Comparison of ENCODE assay signal across 14 cellular contexts in the genomic region with DNA sequence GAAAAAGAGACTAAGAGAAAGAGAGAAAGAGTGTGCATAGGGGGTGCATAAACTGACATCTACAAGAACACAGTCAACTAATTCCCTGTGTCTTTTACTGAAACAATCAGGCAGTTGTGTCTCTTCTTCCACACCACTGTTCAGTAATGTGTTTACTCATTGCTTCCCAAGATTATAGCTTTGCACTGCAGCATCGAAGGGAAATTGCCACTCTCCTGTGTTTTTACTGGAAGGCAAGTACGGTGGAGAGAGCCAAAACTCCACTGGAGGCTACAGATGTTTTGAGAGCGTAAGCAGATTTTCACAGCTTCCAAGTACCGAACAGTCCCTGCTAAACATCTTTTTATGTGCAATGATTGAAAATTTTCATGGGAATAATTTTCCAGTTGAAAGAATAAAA.
A peak's percentile ranks its signal among the peaks of the same experiment; 100 is the strongest.
DNase-seq lines count a peak whose midpoint lies in the region; ATAC-seq and TF ChIP-seq lines count a peak whose summit lies in the region.
"Had no signal": no experiment of that assay in that cellular context is flagged by ENCODE, and none has a peak within 500 bp of the region (broad histone marks: within the 10 kb centered on the region; RNA-seq: fewer than 3 reads in every experiment).

No MANE protein-coding gene starts in this region.

- in situ Hi-C loops in Panc1 (cut with HindIII; ENCODE audit: low pct_unique_long_range_greater_than_20kb, low sequenced_read_pairs), result no loop called here

- H3K9me3 ChIP-seq in AG04450 (ENCODE audit: control insufficient read depth, insufficient read depth, low read length), result no peaks in the 10 kb centered on the region
- H3K9me3 ChIP-seq in Panc1 (ENCODE audit: control insufficient read depth, insufficient read depth, low read depth, low read length), result peaks cover 23% of the 10 kb centered on the region
- H3K9me3 ChIP-seq: SJSA1 had no signal

- H3K27me3 ChIP-seq in AG04450 (ENCODE audit: control insufficient read depth, insufficient read depth, low read length) (no peaks in the 10 kb centered on the region), Panc1 (ENCODE audit: control insufficient read depth, insufficient read depth, low read length) (no peaks in the 10 kb centered on the region)
- H3K27me3 ChIP-seq: SJSA1 had no signal

- H3K4me3 ChIP-seq in AG04450 (ENCODE audit: low read depth, low read length), result no peak overlapping the region; the same call in 1 of the 2 replicates
- no peak overlapping the region for H3K4me3 ChIP-seq in Panc1 (ENCODE audit: low read depth in 2 of 2, low read length in 2 of 2)
- H3K4me3 ChIP-seq in fibroblast of mammary gland (ENCODE audit: control insufficient read depth, low read depth, low read length), result no peak overlapping the region
- H3K4me3 ChIP-seq: SJSA1 had no signal

- no peak for TF ChIP-seq CTCF in AG04450 (IDR thresholded peaks at IDR 0.05; ENCODE audit: low read depth, low read length)
- no peak for TF ChIP-seq CTCF in Panc1 (IDR thresholded peaks at IDR 0.05)
- TF ChIP-seq CTCF in fibroblast of mammary gland (conservative IDR thresholded peaks at IDR 0.05; ENCODE audit: control insufficient read depth, insufficient read depth, low read depth, low read length), result no peak
- no peak for TF ChIP-seq CTCF in nephron (IDR thresholded peaks at IDR 0.05; ENCODE audit: unreplicated experiment in 3 of 3)

- peaks cover 9% of the 10 kb centered on the region for H3K4me1 ChIP-seq in Panc1 (ENCODE audit: control insufficient read depth, insufficient read depth, low read length)

- peaks cover 2% of the 10 kb centered on the region for H3K9me3 Mint-ChIP-seq in nephron

- H3K36me3 ChIP-seq in Panc1 (ENCODE audit: control insufficient read depth, insufficient read depth, low read length), result no peaks in the 10 kb centered on the region
- H3K36me3 ChIP-seq: SJSA1 had no signal

- CTCF ChIA-PET in AG04450 (lab: Charles Lee), result interaction anchor here (0.6 to 1.4 kb wide), 2 partner anchors 14 to 554 kb away, joined by 3 read pairs; no protein-coding TSS in a partner anchor
- CTCF ChIA-PET in Panc1 (lab: Charles Lee), result interaction anchor here (0.5 to 0.7 kb wide), 2 partner anchors 27 to 680 kb away, joined by 3 to 8 read pairs; no protein-coding TSS in a partner anchor

- peak; percentile 70 for ATAC-seq in Panc1
- no peak for ATAC-seq in HG02973 (IDR thresholded peaks at IDR 0.05; ENCODE audit: unreplicated experiment)
- ATAC-seq in GM18517 (IDR thresholded peaks at IDR 0.05; ENCODE audit: unreplicated experiment), result no peak
- ATAC-seq in GM21723 (IDR thresholded peaks at IDR 0.05; ENCODE audit: unreplicated experiment), result no peak
- ATAC-seq: stimulated activated naive CD8-positive, alpha-beta T cell treated with anti-CD3 and anti-CD28 coated beads, Interleukin-15, Interleukin-2, amounts not matched to agents 100 U/mL and 50 U/mL, for 24 hours had no signal

- H3K27ac Mint-ChIP-seq in nephron, result peak overlapping the region; percentile 31 to 72 (median 53)

- peaks cover 3% of the 10 kb centered on the region for H3K27me3 Mint-ChIP-seq in nephron (ENCODE audit: low read depth)

- peak; percentile 13 for DNase-seq in AG04450 (ENCODE audit: low read depth, low spot score)
- peak; percentile 27 for DNase-seq in Panc1 (ENCODE audit: low read depth, low spot score)
- DNase-seq in fibroblast of mammary gland (ENCODE audit: low read depth), result peak; percentile 86
- no peak for DNase-seq in DMS 273 (lab: John Stamatoyannopoulos, UW; ENCODE audit: unreplicated experiment)
- DNase-seq: activated effector memory CD4-positive, alpha-beta T cell treated with Interleukin-2 at 50 U/mL for 16 hours; NCI-H524; stimulated activated CD4-positive, alpha-beta T cell treated with anti-CD3 and anti-CD28 coated beads, Interleukin-2, amount 100 ng/mL, for 24 hours; stimulated activated naive CD8-positive, alpha-beta T cell treated with anti-CD3 and anti-CD28 coated beads, Interleukin-15, Interleukin-2, amounts not matched to agents 100 U/mL and 50 U/mL, for 24 hours had no signal

- H3K4me3 Mint-ChIP-seq in nephron, result no peak overlapping the region

- H3K27ac ChIP-seq in AG04450 (ENCODE audit: low read depth, low read length), result no peak overlapping the region
- peak overlapping the region; percentile 90 for H3K27ac ChIP-seq in Panc1 (ENCODE audit: low read length)
- H3K27ac ChIP-seq: HL-60 had no signal

- H3K4me1 Mint-ChIP-seq in nephron, result peaks cover 18% of the 10 kb centered on the region

- intact Hi-C loops in Panc1 (cut with micrococcal nuclease; ENCODE audit: unreplicated experiment), result no loop called here

- no TSS peak for BruUV-seq in Panc1 (replicated peaks; lab: Mats Ljungman, UMichigan)

- POLR2A ChIA-PET in AG04450 (lab: Yijun Ruan, JAX) (no interaction called here), Panc1 (lab: Charles Lee) (no interaction called here)

- no peaks in the 10 kb centered on the region for H3K36me3 Mint-ChIP-seq in nephron (ENCODE audit: low read depth)
